In genomic region chr5:124743534-124744169, GRCh38 we compare ENCODE assay signal across 10 cellular contexts. TPM values are rescaled to one million over a fixed set of nuclear protein-coding genes. Genes with fewer than 3 reads are reported as not detected.
DNase-seq lines count a peak whose midpoint lies in the region; ATAC-seq and TF ChIP-seq lines count a peak whose summit lies in the region.
"Had no signal": no experiment of that assay in that cellular context is flagged by ENCODE, and none has a peak within 500 bp of the region (broad histone marks: within the 10 kb centered on the region; RNA-seq: fewer than 3 reads in every experiment).

No MANE protein-coding gene starts in this region.

- peaks cover 49% of the 10 kb centered on the region; the same call in 1 of the 2 replicates for H3K79me2 ChIP-seq in H9 (ENCODE audit: insufficient read depth, low read length)

- no peak overlapping the region for H3T11ph ChIP-seq in H9 (ENCODE audit: low read length)

- no peak for TF ChIP-seq CTCF in H9 (conservative IDR thresholded peaks at IDR 0.05)

- peaks cover 0 to 2% of the 10 kb centered on the region in 2 experiments; a peak in 2 of 5 replicates for H3K9me3 Mint-ChIP-seq in H9
- no peaks in the 10 kb centered on the region for H3K9me3 Mint-ChIP-seq in activated CD4-positive, alpha-beta T cell treated with anti-CD3 and anti-CD28 coated beads, Interleukin-2, amount 10 ng/mL, durations not matched to agents 7 days and 5 days

- H3K9ac ChIP-seq in H9 (ENCODE audit: extremely low read depth, insufficient read length, low read length) (peak overlapping the region; percentile 37), subcutaneous abdominal adipose tissue (ENCODE audit: low read length in 5 of 5) (peak overlapping the region; percentile 44 to 86 (median 66))

- no peak overlapping the region for H4K91ac ChIP-seq in H9 (ENCODE audit: insufficient read length, low read depth, low read length)

- DNase-seq in H9 (no peak), SJSA1 (ENCODE audit: low read depth in 1 of 2, low spot score in 2 of 2) (peak in 1 of 2 experiments; percentile 54), sciatic nerve (ENCODE audit: low spot score) (no peak), middle frontal gyrus (ENCODE audit: extremely low spot score, low spot score) (no peak)
- no peak for DNase-seq in activated CD4-positive, alpha-beta T cell treated with anti-CD3 and anti-CD28 coated beads, Interleukin-2, amount 10 ng/mL, durations not matched to agents 7 days and 5 days
- DNase-seq in stimulated activated naive CD4-positive, alpha-beta T cell (lab: John Stamatoyannopoulos, UW), result no peak
- DNase-seq: activated naive CD4-positive, alpha-beta T cell treated with anti-CD3 and anti-CD28 coated beads for 36 hours had no signal

- CTCF ChIA-PET in activated CD4-positive, alpha-beta T cell treated with anti-CD3 and anti-CD28 coated beads, Interleukin-2, amount 10 ng/mL, durations not matched to agents 7 days and 5 days (lab: Charles Lee), result no interaction called here

- peak overlapping the region; percentile 89 for H3K4me2 ChIP-seq in H9 (ENCODE audit: insufficient read depth, insufficient read length, low read length)

- no peak overlapping the region for H3K4me3 Mint-ChIP-seq in H9
- H3K4me3 Mint-ChIP-seq in activated CD4-positive, alpha-beta T cell treated with anti-CD3 and anti-CD28 coated beads, Interleukin-2, amount 10 ng/mL, durations not matched to agents 7 days and 5 days, result no peak overlapping the region
- H3K4me3 Mint-ChIP-seq: activated naive CD4-positive, alpha-beta T cell treated with anti-CD3 and anti-CD28 coated beads for 36 hours had no signal

- WGBS in H9 (ENCODE audit: extremely low coverage, insufficient read length, low lambda C conversion rate), result no CpG with 5 or more reads among the region's 7 CpGs

- H3K79me1 ChIP-seq in H9 (ENCODE audit: insufficient read depth, low read depth, low read length, poor library complexity, severe bottlenecking), result peaks cover 3% of the 10 kb centered on the region

- H3K27me3 ChIP-seq in H9 (ENCODE audit: insufficient read depth, low read length) (no peaks in the 10 kb centered on the region), SJSA1 (replicated peaks) (no peaks in the 10 kb centered on the region), subcutaneous abdominal adipose tissue (ENCODE audit: control insufficient read depth in 5 of 5, insufficient read depth in 4 of 5, low read length in 5 of 5) (peaks cover 0 to 2% (median 0%) of the 10 kb centered on the region in 5 donors)

- H3K4me3 ChIP-seq in SJSA1, result peak overlapping the region; percentile 41
- peak overlapping the region; percentile 74 for H3K4me3 ChIP-seq in iPS-18c (ENCODE audit: insufficient read depth, low read depth, low read length)
- H3K4me3 ChIP-seq in subcutaneous abdominal adipose tissue (ENCODE audit: low read depth in 1 of 5, low read length in 5 of 5), result peak overlapping the region; percentile 76 to 86 (median 83)

- H4K20me1 ChIP-seq in H9 (ENCODE audit: control insufficient read depth, insufficient read depth, insufficient read length), result no peaks in the 10 kb centered on the region

- H4K5ac ChIP-seq in H9 (ENCODE audit: insufficient read length, low read depth, low read length), result no peak overlapping the region

- no peak for ATAC-seq in sciatic nerve

- no peak overlapping the region for H3K56ac ChIP-seq in H9 (ENCODE audit: insufficient read length, low read depth, low read length)

- no peak overlapping the region for H2AFZ ChIP-seq in H9 (ENCODE audit: low read length)

- no peak overlapping the region for H2BK5ac ChIP-seq in H9 (ENCODE audit: insufficient read length, low read length)

- no peak overlapping the region for H2BK12ac ChIP-seq in H9 (ENCODE audit: insufficient read length, low read depth, low read length)

- H3K4me1 Mint-ChIP-seq in H9, result peaks cover 2 to 4% of the 10 kb centered on the region in 2 experiments
- peaks cover 15% of the 10 kb centered on the region for H3K4me1 Mint-ChIP-seq in activated CD4-positive, alpha-beta T cell treated with anti-CD3 and anti-CD28 coated beads, Interleukin-2, amount 10 ng/mL, durations not matched to agents 7 days and 5 days

- H3K23ac ChIP-seq in H9 (ENCODE audit: insufficient read length, low read depth, low read length), result no peak overlapping the region

- H4K8ac ChIP-seq in H9 (replicated peaks; ENCODE audit: insufficient read length, low read depth, low read length), result no peak overlapping the region

- POLR2A ChIA-PET in activated CD4-positive, alpha-beta T cell treated with anti-CD3 and anti-CD28 coated beads, Interleukin-2, amount 10 ng/mL, durations not matched to agents 7 days and 5 days (lab: Charles Lee), result interaction anchor here (0.6 kb wide), 1 partner anchor 816 kb away, joined by 3 read pairs; no protein-coding TSS in a partner anchor

- no peak overlapping the region for H3K18ac ChIP-seq in H9 (ENCODE audit: insufficient read length, low read depth, low read length)

- H3K9me3 ChIP-seq in H9 (ENCODE audit: control insufficient read depth, low read depth, low read length) (no peaks in the 10 kb centered on the region), SJSA1 (replicated peaks) (peaks cover 4% of the 10 kb centered on the region; the same call in 1 of the 2 replicates), iPS-18c (ENCODE audit: control insufficient read depth, insufficient read depth, low read length) (no peaks in the 10 kb centered on the region), subcutaneous abdominal adipose tissue (ENCODE audit: control insufficient read depth in 5 of 5, low read length in 5 of 5) (no peaks in the 10 kb centered on the region)

- intact Hi-C loops in sciatic nerve (cut with DNase I), result loop anchor here (5.0 to 10.0 kb wide), 2 partner anchors 89 to 804 kb away; no protein-coding TSS in a partner anchor

- H3K27ac Mint-ChIP-seq in H9, result no peak overlapping the region
- H3K27ac Mint-ChIP-seq in activated CD4-positive, alpha-beta T cell treated with anti-CD3 and anti-CD28 coated beads, Interleukin-2, amount 10 ng/mL, durations not matched to agents 7 days and 5 days, result no peak overlapping the region
- H3K27ac Mint-ChIP-seq: activated naive CD4-positive, alpha-beta T cell treated with anti-CD3 and anti-CD28 coated beads for 36 hours had no signal

- H3K23me2 ChIP-seq in H9 (ENCODE audit: insufficient read length, low read depth, low read length, poor library complexity, severe bottlenecking), result peaks cover 30% of the 10 kb centered on the region

- H3K4me1 ChIP-seq in H9 (ENCODE audit: insufficient read depth, low read length), result peaks cover 9% of the 10 kb centered on the region; the same call in 1 of the 2 replicates
- H3K4me1 ChIP-seq in SJSA1 (replicated peaks), result peaks cover 48% of the 10 kb centered on the region
- peaks cover 2 to 73% (median 65%) of the 10 kb centered on the region in 5 donors for H3K4me1 ChIP-seq in subcutaneous abdominal adipose tissue (ENCODE audit: control insufficient read depth in 5 of 5, insufficient read depth in 5 of 5, low read length in 5 of 5)

- H3K27me3 Mint-ChIP-seq in H9 (ENCODE audit: low read depth), result no peaks in the 10 kb centered on the region
- H3K27me3 Mint-ChIP-seq in activated CD4-positive, alpha-beta T cell treated with anti-CD3 and anti-CD28 coated beads, Interleukin-2, amount 10 ng/mL, durations not matched to agents 7 days and 5 days, result peaks cover 10% of the 10 kb centered on the region

- H3K36me3 Mint-ChIP-seq in H9 (ENCODE audit: insufficient read depth in 1 of 3, low read depth in 3 of 3), result peaks cover 0 to 5% (median 5%) of the 10 kb centered on the region in 3 experiments; a peak in 5 of 7 replicates
- no peaks in the 10 kb centered on the region for H3K36me3 Mint-ChIP-seq in activated CD4-positive, alpha-beta T cell treated with anti-CD3 and anti-CD28 coated beads, Interleukin-2, amount 10 ng/mL, durations not matched to agents 7 days and 5 days (ENCODE audit: low read depth)

- no peak overlapping the region for H2BK120ac ChIP-seq in H9 (ENCODE audit: low read depth, low read length, poor library complexity, severe bottlenecking)

- H3K4ac ChIP-seq in H9 (ENCODE audit: low read depth, low read length), result no peak overlapping the region

- H2BK15ac ChIP-seq in H9 (ENCODE audit: low read depth, low read length), result no peak overlapping the region

- no peaks in the 10 kb centered on the region for H3K36me3 ChIP-seq in SJSA1
- no peaks in the 10 kb centered on the region for H3K36me3 ChIP-seq in subcutaneous abdominal adipose tissue (ENCODE audit: control insufficient read depth in 5 of 5, insufficient read depth in 5 of 5, low read length in 5 of 5)

- no peak overlapping the region for H2AK5ac ChIP-seq in H9 (ENCODE audit: insufficient read length, low read length)

- H3K27ac ChIP-seq in H9 (ENCODE audit: insufficient read length, low read depth, low read length), result no peak overlapping the region
- peak overlapping the region; percentile 73 for H3K27ac ChIP-seq in SJSA1
- peak overlapping the region; percentile 95 for H3K27ac ChIP-seq in subcutaneous abdominal adipose tissue (ENCODE audit: low read depth, low read length)
- H3K27ac ChIP-seq: HL-60 had no signal

- no peak overlapping the region for H3K14ac ChIP-seq in H9 (ENCODE audit: insufficient read depth, low read length)

- H2BK20ac ChIP-seq in H9 (ENCODE audit: low read depth, low read length, poor library complexity, severe bottlenecking), result no peak overlapping the region

RNA-seq across cellular contexts. Expression of gene ZNF608, which starts 2.8 kb away (rescaled TPM):
- 63.7 and 67.0 TPM in 2 replicates for total RNA-seq in H9 (2021)
- 13.1 and 17.2 TPM in 2 replicates for total RNA-seq in SJSA1 (2014; rRNA removed; shearing (Covaris generic))
- total RNA-seq in sciatic nerve, result 32.9 TPM
- not detected for total RNA-seq in activated CD4-positive, alpha-beta T cell treated with anti-CD3 and anti-CD28 coated beads, Interleukin-2, amount 10 ng/mL, durations not matched to agents 7 days and 5 days
- total RNA-seq: activated naive CD4-positive, alpha-beta T cell treated with anti-CD3 and anti-CD28 coated beads for 36 hours had no signal

Comparison
In these comparisons a context has a peak if more than half of its experiments do, and no peak if none do; other contexts are left out.
1. RNA of gene ZNF608, which starts 2.8 kb away (total RNA-seq): 63.7 to 67.0 TPM in H9, 32.9 TPM in sciatic nerve (single experiment) and 13.1 to 17.2 TPM in SJSA1; not detected in activated CD4-positive, alpha-beta T cell treated with anti-CD3 and anti-CD28 coated beads, Interleukin-2, amount 10 ng/mL, durations not matched to agents 7 days and 5 days; every median in the first group is over 10 times any median in the second.
2. Peak in every context shown above with its lines, with median percentiles within 50 percentile points of each other: H3K4me3 ChIP-seq.